Comparison of ENCODE assay signal across 17 cellular contexts in genomic region chr16:9330036-9330545, GRCh38.
"Had no signal": no experiment of that assay in that cellular context is flagged by ENCODE, and none has a peak within 500 bp of the region (broad histone marks: within the 10 kb centered on the region; RNA-seq: fewer than 3 reads in every experiment).

No MANE protein-coding gene starts in this region.

- H3K27ac ChIP-seq: uterus had no signal

- H3K4me1 ChIP-seq: uterus had no signal

- H3K36me3 Mint-ChIP-seq: activated naive CD4-positive, alpha-beta T cell treated with anti-CD3 and anti-CD28 coated beads, Interleukin-2, amount 50 U/mL, for 24 hours; natural killer cell had no signal

- H3K9me3 Mint-ChIP-seq: activated B cell treated with CpG ODN at 0.5 μM for 24 hours; activated naive CD4-positive, alpha-beta T cell treated with anti-CD3 and anti-CD28 coated beads, Interleukin-2, amount 50 U/mL, for 24 hours; natural killer cell; stimulated activated naive CD8-positive, alpha-beta T cell treated with anti-CD3 and anti-CD28 coated beads, Interleukin-15, Interleukin-2, amounts not matched to agents 100 ng/mL and 50 ng/mL, for 24 hours had no signal

- H3K36me3 ChIP-seq: uterus had no signal

- H3K4me3 ChIP-seq: uterus had no signal

- H3K4me3 Mint-ChIP-seq: activated B cell treated with CpG ODN at 0.5 μM for 24 hours; activated CD8-positive, alpha-beta T cell treated with anti-CD3 and anti-CD28 coated beads, Interleukin-2, amount 10 ng/mL, durations not matched to agents 7 days and 5 days; activated naive CD4-positive, alpha-beta T cell treated with anti-CD3 and anti-CD28 coated beads, Interleukin-2, amount 50 U/mL, for 24 hours; natural killer cell; stimulated activated naive CD8-positive, alpha-beta T cell treated with anti-CD3 and anti-CD28 coated beads, Interleukin-15, Interleukin-2, amounts not matched to agents 100 ng/mL and 50 ng/mL, for 24 hours had no signal

- H3K4me1 Mint-ChIP-seq: activated B cell treated with CpG ODN at 0.5 μM for 24 hours; activated naive CD4-positive, alpha-beta T cell treated with anti-CD3 and anti-CD28 coated beads, Interleukin-2, amount 50 U/mL, for 24 hours; natural killer cell had no signal

- ATAC-seq: activated CD8-positive, alpha-beta T cell treated with anti-CD3 and anti-CD28 coated beads, Interleukin-2, amount 10 ng/mL, durations not matched to agents 7 days and 5 days; natural killer cell; sciatic nerve had no signal

- H3K9me3 ChIP-seq: uterus had no signal

- DNase-seq: activated B cell treated with CpG ODN at 0.5 μM for 24 hours; activated CD4-positive, alpha-beta T cell treated with anti-CD3 and anti-CD28 coated beads for 48 hours; activated CD8-positive, alpha-beta memory T cell treated with anti-CD3 and anti-CD28 coated beads, Interleukin-2, amount 50 U/mL, for 4 hours; activated CD8-positive, alpha-beta T cell treated with anti-CD3 and anti-CD28 coated beads, Interleukin-2, amount 10 ng/mL, durations not matched to agents 7 days and 5 days; activated effector memory CD4-positive, alpha-beta T cell treated with anti-CD3 and anti-CD28 coated beads, Interleukin-2, amount 50 U/mL, for 16 hours; activated T-cell treated with anti-CD3 and anti-CD28 coated beads, Interleukin-2, amount 50 U/mL, for 48 hours; cerebellar nuclear complex; dermis blood vessel endothelial cell; kidney; mesendoderm; natural killer cell; occipital lobe; SW 1271; uterus had no signal

- H3K27me3 ChIP-seq: uterus had no signal

- H3K27ac Mint-ChIP-seq: activated B cell treated with CpG ODN at 0.5 μM for 24 hours; activated CD8-positive, alpha-beta T cell treated with anti-CD3 and anti-CD28 coated beads, Interleukin-2, amount 10 ng/mL, durations not matched to agents 7 days and 5 days; activated naive CD4-positive, alpha-beta T cell treated with anti-CD3 and anti-CD28 coated beads, Interleukin-2, amount 50 U/mL, for 24 hours; natural killer cell; stimulated activated naive CD8-positive, alpha-beta T cell treated with anti-CD3 and anti-CD28 coated beads, Interleukin-15, Interleukin-2, amounts not matched to agents 100 ng/mL and 50 ng/mL, for 24 hours had no signal
